In genomic region chr2:3253913-3254437, GRCh38 we compare ENCODE assay signal across 27 cellular contexts.
A peak's percentile ranks its signal among the peaks of the same experiment; 100 is the strongest.
DNase-seq lines count a peak whose midpoint lies in the region; ATAC-seq and TF ChIP-seq lines count a peak whose summit lies in the region.
"Had no signal": no experiment of that assay in that cellular context is flagged by ENCODE, and none has a peak within 500 bp of the region (broad histone marks: within the 10 kb centered on the region; RNA-seq: fewer than 3 reads in every experiment).

No MANE protein-coding gene starts in this region.

- H3K36me3 ChIP-seq in BLaER1 treated with 17β-estradiol and CSF1 and Interleukin-3, amounts not matched to agents 10 nM and 100 nM = peaks cover 22 to 34% (median 26%) of the 10 kb centered on the region in 11 experiments
- H3K36me3 ChIP-seq in esophagus muscularis mucosa (peaks cover 0 to 33% (median 10%) of the 10 kb centered on the region in 4 donors), heart left ventricle (peaks cover 0 to 23% (median 0%) of the 10 kb centered on the region in 9 donors), spleen (peaks cover 0 to 72% (median 6%) of the 10 kb centered on the region in 6 donors)

- H3K4me1 ChIP-seq in BLaER1 treated with 17β-estradiol and CSF1 and Interleukin-3, amounts not matched to agents 10 nM and 100 nM = peaks cover 55 to 78% (median 64%) of the 10 kb centered on the region in 10 experiments
- no peaks in the 10 kb centered on the region for H3K4me1 ChIP-seq in esophagus muscularis mucosa
- H3K4me1 ChIP-seq in heart left ventricle = peaks cover 0 to 6% (median 0%) of the 10 kb centered on the region in 12 donors
- H3K4me1 ChIP-seq in spleen = peaks cover 0 to 22% (median 0%) of the 10 kb centered on the region in 6 donors
- H3K4me1 ChIP-seq: parathyroid adenoma, right lobe of liver had no signal

- H4K20me1 ChIP-seq in BLaER1 treated with 17β-estradiol and CSF1 and Interleukin-3, amounts not matched to agents 10 nM and 100 nM = peaks cover 0 to 60% (median 40%) of the 10 kb centered on the region in 11 experiments; a peak in 16 of 22 replicates

- no peak for TF ChIP-seq CTCF in esophagus muscularis mucosa (IDR thresholded peaks at IDR 0.05)
- no peak for TF ChIP-seq CTCF in heart left ventricle (IDR thresholded peaks at IDR 0.05)
- no peak for TF ChIP-seq CTCF in spleen (IDR thresholded peaks at IDR 0.05 in 8 of 11, conservative IDR thresholded peaks at IDR 0.05 in 3 of 11)

- peak; percentile 3 for ATAC-seq in GM19043 (IDR thresholded peaks at IDR 0.05; ENCODE audit: low read depth, unreplicated experiment)
- ATAC-seq in HG03139 (IDR thresholded peaks at IDR 0.05; ENCODE audit: unreplicated experiment) = peak; percentile 40
- no peak for ATAC-seq in heart left ventricle
- ATAC-seq: activated CD4-positive, alpha-beta T cell treated with anti-CD3 and anti-CD28 coated beads for 36 hours; activated T-cell treated with anti-CD3 and anti-CD28 coated beads, Interleukin-2, amount 50 U/mL, for 72 hours; HepG2; left cardiac atrium; PC-3; right lobe of liver had no signal

- peak overlapping the region in 6 of 10 experiments; percentile 12 to 49 (median 32); a peak in 8 of 20 replicates for H3K4me3 ChIP-seq in BLaER1 treated with 17β-estradiol and CSF1 and Interleukin-3, amounts not matched to agents 10 nM and 100 nM
- no peak overlapping the region for H3K4me3 ChIP-seq in esophagus muscularis mucosa
- H3K4me3 ChIP-seq in heart left ventricle = no peak overlapping the region
- no peak overlapping the region for H3K4me3 ChIP-seq in spleen
- H3K4me3 ChIP-seq: right lobe of liver had no signal

- intact Hi-C loops in esophagus muscularis mucosa (cut with DNase I) = no loop called here
- intact Hi-C loops in heart left ventricle (cut with DNase I) = no loop called here
- intact Hi-C loops in spleen (cut with DNase I; ENCODE audit: low total_unique reads) = no loop called here

- DNase-seq in esophagus muscularis mucosa (ENCODE audit: extremely low spot score) (peak; percentile 68), NCI-H1105 (lab: John Stamatoyannopoulos, UW) (no peak), heart left ventricle (no peak), spleen (no peak), A172 (ENCODE audit: low spot score) (no peak)
- DNase-seq: activated CD4-positive, alpha-beta T cell treated with anti-CD3 and anti-CD28 coated beads for 36 hours; activated naive CD4-positive, alpha-beta T cell treated with anti-CD3 and anti-CD28 coated beads, Interleukin-2, amount 10 ng/mL, durations not matched to agents 7 days and 5 days; activated T-cell treated with anti-CD3 and anti-CD28 coated beads, Interleukin-2, amount 50 U/mL, for 72 hours; anterior cingulate cortex; CD4-positive, CD25-positive, alpha-beta regulatory T cell; HCEC 1CT; left cardiac atrium; NCI-H1092; NCI-H1930; NCI-H226; NCI-H748 treated with DMSO at 0.1 percent for 48 hours; PC-3; right lobe of liver; SHP77; stimulated activated CD4-positive, alpha-beta T cell treated with anti-CD3 and anti-CD28 coated beads, Interleukin-15, amount 100 ng/mL, for 24 hours; stimulated activated CD8-positive, alpha-beta memory T cell treated with anti-CD3 and anti-CD28 coated beads, Interleukin-4, amount 100 ng/mL, for 48 hours had no signal

- H3K27me3 ChIP-seq in BLaER1 treated with 17β-estradiol and CSF1 and Interleukin-3, amounts not matched to agents 10 nM and 100 nM = peaks cover 0 to 27% (median 0%) of the 10 kb centered on the region in 11 experiments; a peak in 2 of 22 replicates
- no peaks in the 10 kb centered on the region for H3K27me3 ChIP-seq in esophagus muscularis mucosa
- no peaks in the 10 kb centered on the region for H3K27me3 ChIP-seq in heart left ventricle
- H3K27me3 ChIP-seq in spleen (replicated peaks in 1 of 7) = no peaks in the 10 kb centered on the region
- H3K27me3 ChIP-seq: right lobe of liver had no signal

- TF ChIP-seq POLR2A in esophagus muscularis mucosa (IDR thresholded peaks at IDR 0.05; ENCODE audit: low read depth) (no peak), heart left ventricle (IDR thresholded peaks at IDR 0.05) (no peak), spleen (IDR thresholded peaks at IDR 0.05) (no peak)

- H3K27ac ChIP-seq in BLaER1 treated with 17β-estradiol and CSF1 and Interleukin-3, amounts not matched to agents 10 nM and 100 nM = peak overlapping the region; percentile 3 to 74 (median 56); a peak in 19 of 22 replicates
- H3K27ac ChIP-seq in esophagus muscularis mucosa (replicated peaks in 1 of 4) (no peak overlapping the region), heart left ventricle (no peak overlapping the region), spleen (no peak overlapping the region)
- H3K27ac ChIP-seq: HL-60, parathyroid adenoma, right lobe of liver had no signal

- H3K9me3 ChIP-seq in BLaER1 treated with 17β-estradiol and CSF1 and Interleukin-3, amounts not matched to agents 10 nM and 100 nM (replicated peaks in 1 of 11) = peaks cover 24 to 31% (median 28%) of the 10 kb centered on the region in 11 experiments
- H3K9me3 ChIP-seq in esophagus muscularis mucosa = peaks cover 0 to 13% (median 11%) of the 10 kb centered on the region in 4 donors
- H3K9me3 ChIP-seq in heart left ventricle = peaks cover 0 to 18% (median 9%) of the 10 kb centered on the region in 12 donors
- H3K9me3 ChIP-seq in spleen = peaks cover under 1 to 20% (median 14%) of the 10 kb centered on the region in 8 donors

- 81% methylated on average over 13 of the region's 15 CpGs for WGBS in esophagus muscularis mucosa
- 83 to 91% (median 84%) methylated on average over 15 of the region's 15 CpGs for WGBS in heart left ventricle, 4 donors
- WGBS in spleen, 5 donors = 62 to 87% (median 78%) methylated on average over 13 to 15 of the region's 15 CpGs

- peak overlapping the region; percentile 86 to 100 (median 90) for H3K4me2 ChIP-seq in BLaER1 treated with 17β-estradiol and CSF1 and Interleukin-3, amounts not matched to agents 10 nM and 100 nM

- H3K9ac ChIP-seq in BLaER1 treated with 17β-estradiol and CSF1 and Interleukin-3, amounts not matched to agents 10 nM and 100 nM = peak overlapping the region in 8 of 11 experiments; percentile 19 to 67 (median 34); a peak in 11 of 22 replicates
- H3K9ac ChIP-seq: parathyroid adenoma had no signal

- TF ChIP-seq EP300 in esophagus muscularis mucosa (IDR thresholded peaks at IDR 0.05) = no peak

Comparison
In these comparisons a context has a peak if more than half of its experiments do, and no peak if none do; other contexts are left out.
1. H3K27ac ChIP-seq: peak in BLaER1 treated with 17β-estradiol and CSF1 and Interleukin-3, amounts not matched to agents 10 nM and 100 nM (11 of 11); none in esophagus muscularis mucosa (0 of 4), heart left ventricle (0 of 12) and spleen (0 of 8).
2. H3K4me3 ChIP-seq: peak in BLaER1 treated with 17β-estradiol and CSF1 and Interleukin-3, amounts not matched to agents 10 nM and 100 nM (6 of 10); none in esophagus muscularis mucosa (0 of 4), heart left ventricle (0 of 12) and spleen (0 of 8).
3. ATAC-seq: peak in GM19043 (single experiment) and HG03139 (single experiment); none in heart left ventricle (0 of 4).